In the genomic region with DNA sequence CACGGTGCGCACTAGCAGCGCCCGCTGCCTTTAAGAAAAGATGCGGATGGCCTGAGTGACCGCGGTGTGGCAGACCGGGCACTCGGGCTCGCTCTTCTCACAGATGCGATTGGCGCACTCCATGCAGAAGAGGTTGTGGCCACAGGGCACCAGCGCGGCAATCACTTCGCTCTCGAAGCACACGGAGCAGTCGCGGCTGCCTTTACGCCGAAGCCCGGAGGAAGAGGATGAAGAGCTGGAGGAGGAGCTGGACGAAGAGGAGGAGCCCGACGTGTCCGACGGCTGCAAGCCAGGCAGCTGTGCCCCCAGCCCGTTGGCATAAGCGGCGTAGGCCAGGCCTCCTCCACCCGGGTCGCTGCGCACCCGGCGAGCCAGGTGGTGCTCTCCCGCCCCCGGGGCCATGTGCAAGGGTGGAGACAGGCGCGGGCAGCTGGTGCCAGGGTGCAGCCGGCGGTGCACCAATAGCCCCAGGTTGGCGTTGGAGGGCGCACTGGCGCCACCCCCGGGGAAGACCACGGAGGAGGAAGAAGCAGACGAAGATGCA, we compare ENCODE assay signal across 9 cellular contexts. TPM values are rescaled to one million over a fixed set of nuclear protein-coding genes. Genes with fewer than 3 reads are reported as not detected.
A peak's percentile ranks its signal among the peaks of the same experiment; 100 is the strongest.
DNase-seq lines count a peak whose midpoint lies in the region; ATAC-seq, FAIRE-seq and TF ChIP-seq lines count a peak whose summit lies in the region.
"Had no signal": no experiment of that assay in that cellular context is flagged by ENCODE, and none has a peak within 500 bp of the region (broad histone marks: within the 10 kb centered on the region; RNA-seq: fewer than 3 reads in every experiment).

No MANE protein-coding gene starts in this region.

- no peak for ATAC-seq in effector memory CD8-positive, alpha-beta T cell (replicated peaks)
- no peak for ATAC-seq in left colon

- peak overlapping the region; percentile 95 for H3K4me2 ChIP-seq in osteoblast (ENCODE audit: insufficient read depth, low read length)

- FAIRE-seq in urothelium cell line (lab: Jason Lieb, UNC), result no peak

- no peak for DNase-seq in CD8-positive, alpha-beta memory T cell
- DNase-seq in effector memory CD8-positive, alpha-beta T cell, result no peak
- no peak for DNase-seq in osteoblast (ENCODE audit: insufficient read length, low spot score, missing footprints)
- no peak for DNase-seq in left colon
- no peak for DNase-seq in urothelium cell line (ENCODE audit: low spot score)
- DNase-seq in tibial artery, result no peak
- DNase-seq: activated CD8-positive, alpha-beta memory T cell treated with anti-CD3 and anti-CD28 coated beads, Interleukin-2, amount 50 U/mL, for 4 hours had no signal

- H3K9ac ChIP-seq in HUES48 (ENCODE audit: low read depth, low read length), result no peak overlapping the region

- H3K9me3 ChIP-seq in CD8-positive, alpha-beta memory T cell (ENCODE audit: low read length), result no peaks in the 10 kb centered on the region
- H3K9me3 ChIP-seq in HUES48 (ENCODE audit: control insufficient read depth, insufficient read depth, low read length) (no peaks in the 10 kb centered on the region), osteoblast (ENCODE audit: low read depth, low read length) (no peaks in the 10 kb centered on the region), tibial artery (no peaks in the 10 kb centered on the region)

- H3K4me3 ChIP-seq in CD8-positive, alpha-beta memory T cell (ENCODE audit: low read length), result no peak overlapping the region
- H3K4me3 ChIP-seq in HUES48 (ENCODE audit: low read depth, low read length), result peak overlapping the region; percentile 87
- H3K4me3 ChIP-seq in osteoblast (ENCODE audit: insufficient read depth, low read length), result peak overlapping the region; percentile 92
- no peak overlapping the region for H3K4me3 ChIP-seq in tibial artery

- peaks cover 15% of the 10 kb centered on the region for H3K4me1 ChIP-seq in CD8-positive, alpha-beta memory T cell (ENCODE audit: insufficient read depth, low read length)
- H3K4me1 ChIP-seq in HUES48 (ENCODE audit: control insufficient read depth, insufficient read depth, low read length) (peaks cover 9% of the 10 kb centered on the region), osteoblast (ENCODE audit: insufficient read depth, low read length) (peaks cover 4% of the 10 kb centered on the region), tibial artery (peaks cover 0 to 28% (median 19%) of the 10 kb centered on the region in 4 donors)

- H3K9me3 Mint-ChIP-seq in CD8-positive, alpha-beta memory T cell, result peaks cover 0 to 2% (median 0%) of the 10 kb centered on the region in 5 donors
- peaks cover 0 to 6% of the 10 kb centered on the region in 2 donors for H3K9me3 Mint-ChIP-seq in effector memory CD8-positive, alpha-beta T cell

- peaks cover 1% of the 10 kb centered on the region for H3K27me3 ChIP-seq in CD8-positive, alpha-beta memory T cell (ENCODE audit: insufficient read depth, low read length, poor library complexity, severe bottlenecking)
- H3K27me3 ChIP-seq in HUES48 (ENCODE audit: control insufficient read depth, insufficient read depth, low read length) (peaks cover 32% of the 10 kb centered on the region), osteoblast (ENCODE audit: insufficient read depth, low read length) (peaks cover 9% of the 10 kb centered on the region), tibial artery (no peaks in the 10 kb centered on the region)

- H2AFZ ChIP-seq in osteoblast (ENCODE audit: low read length), result no peak overlapping the region

- POLR2A ChIA-PET in CD8-positive, alpha-beta memory T cell (lab: Charles Lee), result no interaction called here

- peak overlapping the region in 5 of 7 donors; percentile 26 to 89 (median 59) for H3K4me3 Mint-ChIP-seq in CD8-positive, alpha-beta memory T cell
- peak overlapping the region; percentile 60 to 62 for H3K4me3 Mint-ChIP-seq in effector memory CD8-positive, alpha-beta T cell

- CTCF ChIA-PET in CD8-positive, alpha-beta memory T cell (lab: Charles Lee), result interaction anchor here (1.2 kb wide), 1 partner anchor 9 kb away, joined by 3 read pairs; no protein-coding TSS in a partner anchor

- TF ChIP-seq CTCF in osteoblast (IDR thresholded peaks at IDR 0.05; ENCODE audit: extremely low read depth, low read depth, low read length), result no peak
- TF ChIP-seq CTCF in tibial artery (IDR thresholded peaks at IDR 0.05), result no peak

- peaks cover 5 to 25% (median 8%) of the 10 kb centered on the region in 3 donors for H3K4me1 Mint-ChIP-seq in CD8-positive, alpha-beta memory T cell
- H3K4me1 Mint-ChIP-seq in effector memory CD8-positive, alpha-beta T cell (ENCODE audit: low read depth in 2 of 2), result peaks cover 0 to 17% of the 10 kb centered on the region in 2 donors

- peaks cover 19% of the 10 kb centered on the region for H3K79me2 ChIP-seq in osteoblast (ENCODE audit: insufficient read depth, low read length)

- no peak overlapping the region for H3K27ac Mint-ChIP-seq in CD8-positive, alpha-beta memory T cell
- H3K27ac Mint-ChIP-seq in effector memory CD8-positive, alpha-beta T cell, result peak overlapping the region in 1 of 2 donors; percentile 83

- H3K27me3 Mint-ChIP-seq in CD8-positive, alpha-beta memory T cell, result peaks cover 18 to 27% of the 10 kb centered on the region in 2 donors
- H3K27me3 Mint-ChIP-seq in effector memory CD8-positive, alpha-beta T cell, result peaks cover 17 to 56% of the 10 kb centered on the region in 2 donors

- H3K36me3 Mint-ChIP-seq in CD8-positive, alpha-beta memory T cell, result no peaks in the 10 kb centered on the region
- H3K36me3 Mint-ChIP-seq in effector memory CD8-positive, alpha-beta T cell (ENCODE audit: insufficient read depth), result peaks cover 3% of the 10 kb centered on the region

- no peak overlapping the region for H3K27ac ChIP-seq in CD8-positive, alpha-beta memory T cell (ENCODE audit: low read depth, low read length)
- H3K27ac ChIP-seq in HUES48 (ENCODE audit: low read depth, low read length) (no peak overlapping the region), osteoblast (ENCODE audit: low read depth, low read length) (no peak overlapping the region), tibial artery (no peak overlapping the region)
- H3K27ac ChIP-seq: epithelial cell of prostate had no signal

- intact Hi-C loops in left colon (cut with DNase I, micrococcal nuclease) (no loop called here), tibial artery (cut with DNase I; ENCODE audit: low total_unique reads) (loop anchor here (10.0 kb wide), 1 partner anchor 1888 kb away; a partner anchor contains a TSS)

- no peaks in the 10 kb centered on the region for H3K36me3 ChIP-seq in CD8-positive, alpha-beta memory T cell (ENCODE audit: insufficient read depth, low read length)
- H3K36me3 ChIP-seq in HUES48 (ENCODE audit: control insufficient read depth, insufficient read depth, low read length) (no peaks in the 10 kb centered on the region; the same call in 1 of the 2 replicates), osteoblast (ENCODE audit: insufficient read depth, low read length) (peaks cover 3% of the 10 kb centered on the region), tibial artery (peaks cover 0 to 9% (median 0%) of the 10 kb centered on the region in 3 donors)

- H4K20me1 ChIP-seq in osteoblast (ENCODE audit: insufficient read depth, low read length), result peaks cover 16% of the 10 kb centered on the region

RNA-seq across cellular contexts. Expression of a gene that starts 2.6 kb away (rescaled TPM):
- total RNA-seq in CD8-positive, alpha-beta memory T cell, result under 1 TPM; 0.60 to 0.61 TPM
- not detected for polyA plus RNA-seq in CD8-positive, alpha-beta memory T cell
- 11.2 and 15.2 TPM in 2 replicates for total RNA-seq in osteoblast
- total RNA-seq in left colon, result 1 to 10 TPM in 1 of 2 donors, under 1 TPM in 1; 0.27 to 1.4 TPM

Comparison
In these comparisons a context has a peak if more than half of its experiments do, and no peak if none do; other contexts are left out.
1. H3K4me3 ChIP-seq: peak in HUES48 (single experiment) and osteoblast (single experiment); none in CD8-positive, alpha-beta memory T cell (single experiment) and tibial artery (0 of 2).